Comparison of ENCODE assay signal across 15 cellular contexts in genomic region chr16:90093799-90094198, GRCh38. TPM values are rescaled to one million over a fixed set of nuclear protein-coding genes. Genes with fewer than 3 reads are reported as not detected.
"Had no signal": no experiment of that assay in that cellular context is flagged by ENCODE, and none has a peak within 500 bp of the region (broad histone marks: within the 10 kb centered on the region; RNA-seq: fewer than 3 reads in every experiment).

No MANE protein-coding gene starts in this region.

RNA-seq across cellular contexts. Expression of gene PRDM7, which starts 16.7 kb away (rescaled TPM):
- total RNA-seq: activated B cell treated with CpG ODN at 0.5 μM for 24 hours; activated CD4-positive, alpha-beta memory T cell treated with anti-CD3 and anti-CD28 coated beads for 36 hours; activated CD4-positive, alpha-beta memory T cell treated with anti-CD3 and anti-CD28 coated beads, Interleukin-2, amount 10 ng/mL, durations not matched to agents 7 days and 5 days; activated CD4-positive, alpha-beta T cell treated with anti-CD3 and anti-CD28 coated beads for 36 hours; activated CD4-positive, alpha-beta T cell treated with anti-CD3 and anti-CD28 coated beads, Interleukin-2, amount 10 ng/mL, durations not matched to agents 24 days and 14 days; activated CD4-positive, alpha-beta T cell treated with anti-CD3 and anti-CD28 coated beads, Interleukin-2, amount 10 ng/mL, durations not matched to agents 7 days and 5 days; activated CD8-positive, alpha-beta memory T cell treated with anti-CD3 and anti-CD28 coated beads for 36 hours; activated CD8-positive, alpha-beta memory T cell treated with anti-CD3 and anti-CD28 coated beads, Interleukin-2, amount 10 ng/mL, durations not matched to agents 7 days and 5 days; activated CD8-positive, alpha-beta T cell treated with anti-CD3 and anti-CD28 coated beads for 36 hours; activated CD8-positive, alpha-beta T cell treated with anti-CD3 and anti-CD28 coated beads, Interleukin-2, amount 10 ng/mL, durations not matched to agents 7 days and 5 days; T-cell; T-helper 1 cell treated with Interleukin-12 subunit alpha and Interleukin-12 subunit beta and Interleukin-4 antibody, amounts not matched to agents 30 ng/mL and 1 ng/mL, for 36 hours; T-helper 17 cell; T-helper 2 cell treated with Interferon-gamma antibody and Interleukin-4, amounts not matched to agents 100 ng/mL and 5 ng/mL, for 36 hours; WTC11 had no signal
